Comparison of ENCODE assay signal across 17 cellular contexts in the genomic region with DNA sequence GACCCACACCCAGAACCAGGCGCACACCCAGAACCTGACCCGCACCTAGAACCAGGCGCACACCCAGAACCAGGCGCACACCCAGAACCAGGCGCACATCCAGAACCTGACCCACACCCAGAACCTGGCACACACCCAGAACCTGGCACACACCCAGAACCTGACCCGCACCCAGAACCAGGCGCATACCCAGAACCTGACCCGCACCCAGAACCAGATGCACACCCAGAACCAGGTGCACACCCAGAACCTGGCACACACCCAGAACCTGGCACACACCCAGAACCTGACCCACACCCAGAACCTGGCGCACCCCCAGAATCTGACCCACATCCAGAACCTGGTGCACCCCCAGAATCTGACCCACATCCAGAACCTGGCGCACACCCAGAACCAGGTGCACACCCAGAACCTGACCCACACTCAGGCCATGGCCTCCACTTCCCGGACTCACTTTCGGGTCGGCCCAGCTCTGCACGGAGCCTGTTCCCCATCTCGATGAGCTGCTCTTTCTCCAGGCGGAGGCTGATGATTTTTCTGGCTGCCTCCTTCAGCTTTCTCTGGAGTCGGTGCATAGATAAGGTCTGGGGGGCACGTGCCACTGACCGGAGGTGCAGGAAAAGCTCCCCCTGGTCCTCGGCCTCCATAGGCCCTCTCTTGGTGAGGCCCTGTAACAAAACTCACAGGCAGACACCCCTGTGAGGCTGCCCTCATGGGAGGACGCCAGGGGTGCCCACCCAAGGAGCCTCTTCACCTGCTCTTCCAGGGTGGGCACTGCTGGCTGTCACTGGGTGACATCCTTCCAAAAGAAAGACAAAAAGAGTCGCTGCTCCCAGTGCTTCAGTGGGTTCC.
"Had no signal": no experiment of that assay in that cellular context is flagged by ENCODE, and none has a peak within 500 bp of the region (broad histone marks: within the 10 kb centered on the region; RNA-seq: fewer than 3 reads in every experiment).

No MANE protein-coding gene starts in this region.

- H3K27me3 ChIP-seq: hepatocyte, right atrium auricular region, tibial nerve had no signal

- H3K36me3 ChIP-seq: cardiac muscle cell, left ventricle myocardium inferior, right atrium auricular region had no signal

- H3K79me2 ChIP-seq: hepatocyte had no signal

- H3K27ac ChIP-seq: cardiac muscle cell, hepatocyte, left ventricle myocardium inferior, right atrium auricular region, tibial nerve had no signal

- H2AFZ ChIP-seq: hepatocyte had no signal

- DNase-seq: activated CD4-positive, alpha-beta T cell treated with anti-CD3 and anti-CD28 coated beads for 48 hours; activated CD8-positive, alpha-beta memory T cell treated with anti-CD3 and anti-CD28 coated beads, Interleukin-2, amount 10 ng/mL, durations not matched to agents 7 days and 5 days; activated CD8-positive, alpha-beta T cell treated with anti-CD3 and anti-CD28 coated beads for 36 hours; activated effector memory CD4-positive, alpha-beta T cell treated with anti-CD3 and anti-CD28 coated beads, Interleukin-2, amount 50 U/mL, for 16 hours; activated naive CD4-positive, alpha-beta T cell treated with anti-CD3 and anti-CD28 coated beads, Interleukin-2, amount 10 ng/mL, durations not matched to agents 7 days and 5 days; activated T-cell treated with anti-CD3 and anti-CD28 coated beads for 4 hours; foreskin fibroblast; left ventricle myocardium inferior; naive thymus-derived CD4-positive, alpha-beta T cell; occipital lobe; stimulated activated CD4-positive, alpha-beta T cell treated with anti-CD3 and anti-CD28 coated beads, Interleukin-12 subunit alpha, Interleukin-12 subunit beta, amount 100 ng/mL, for 4 hours; stimulated activated CD4-positive, alpha-beta T cell treated with anti-CD3 and anti-CD28 coated beads, Interleukin-4, amount 100 ng/mL, for 4 hours; T-helper 17 cell had no signal

- H3K9me3 ChIP-seq: left ventricle myocardium inferior, right atrium auricular region, tibial nerve had no signal

- H3K4me2 ChIP-seq: hepatocyte had no signal

- H3K4me1 ChIP-seq: left ventricle myocardium inferior, right atrium auricular region had no signal

- H3K4me3 ChIP-seq: cardiac muscle cell, hepatocyte, left ventricle myocardium inferior, right atrium auricular region, tibial nerve had no signal

- ATAC-seq: activated CD8-positive, alpha-beta memory T cell treated with anti-CD3 and anti-CD28 coated beads, Interleukin-2, amount 10 ng/mL, durations not matched to agents 7 days and 5 days; activated CD8-positive, alpha-beta T cell treated with anti-CD3 and anti-CD28 coated beads for 36 hours; naive thymus-derived CD4-positive, alpha-beta T cell; T-helper 17 cell had no signal
